2 cellular contexts compared by ENCODE assay signal in the genomic region with DNA sequence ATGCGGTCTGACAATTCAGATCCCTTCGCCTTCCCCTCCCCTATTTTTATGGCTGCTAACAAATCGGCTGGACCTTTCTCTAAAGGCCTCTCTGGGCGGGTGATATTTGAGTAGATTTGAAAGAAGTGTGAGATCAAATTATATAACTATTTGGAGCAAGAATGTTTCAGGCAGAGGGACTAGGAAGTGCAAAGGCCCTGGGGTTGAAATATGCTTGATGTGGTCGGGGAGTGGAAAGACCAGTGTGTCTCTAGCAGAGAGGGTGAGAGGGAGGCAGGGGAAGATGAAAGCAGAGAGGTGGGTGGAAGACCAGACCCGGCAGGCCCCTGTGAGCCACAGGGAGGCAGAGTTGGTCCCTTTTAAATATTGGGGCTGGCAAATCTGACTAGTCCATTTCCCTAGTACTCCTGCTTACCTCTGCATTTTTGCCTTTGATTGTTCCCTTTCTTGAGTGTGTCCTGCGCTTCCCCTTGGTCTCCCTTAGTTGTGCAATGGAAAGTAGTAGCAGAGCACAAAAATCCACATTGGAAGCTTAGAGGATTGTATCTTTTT.
A peak's percentile ranks its signal among the peaks of the same experiment; 100 is the strongest.
TF ChIP-seq lines count a peak whose summit lies in the region.

No MANE protein-coding gene starts in this region.

TF ChIP-seq in IMR-90, 13 proteins besides CTCF, POLR2A, EP300 and RAD21:
- TF ChIP-seq SMC3 (IDR thresholded peaks at IDR 0.05; ENCODE audit: low read depth, low read length) = no peak
- TF ChIP-seq FOS (IDR thresholded peaks at IDR 0.05; ENCODE audit: low read depth, low read length) = no peak

TF ChIP-seq in K562, 482 proteins besides CTCF, POLR2A, EP300 and RAD21:
- TF ChIP-seq ETS2 (tag; IDR thresholded peaks at IDR 0.05; ENCODE audit: borderline replicate concordance, poor library complexity, severe bottlenecking) (no peak), RBM25 (IDR thresholded peaks at IDR 0.05; ENCODE audit: low read depth, low read length, severe bottlenecking) (peak; percentile 24)
- TF ChIP-seq, protein P1, sequence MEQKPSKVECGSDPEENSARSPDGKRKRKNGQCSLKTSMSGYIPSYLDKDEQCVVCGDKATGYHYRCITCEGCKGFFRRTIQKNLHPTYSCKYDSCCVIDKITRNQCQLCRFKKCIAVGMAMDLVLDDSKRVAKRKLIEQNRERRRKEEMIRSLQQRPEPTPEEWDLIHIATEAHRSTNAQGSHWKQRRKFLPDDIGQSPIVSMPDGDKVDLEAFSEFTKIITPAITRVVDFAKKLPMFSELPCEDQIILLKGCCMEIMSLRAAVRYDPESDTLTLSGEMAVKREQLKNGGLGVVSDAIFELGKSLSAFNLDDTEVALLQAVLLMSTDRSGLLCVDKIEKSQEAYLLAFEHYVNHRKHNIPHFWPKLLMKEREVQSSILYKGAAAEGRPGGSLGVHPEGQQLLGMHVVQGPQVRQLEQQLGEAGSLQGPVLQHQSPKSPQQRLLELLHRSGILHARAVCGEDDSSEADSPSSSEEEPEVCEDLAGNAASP (IDR thresholded peaks at IDR 0.05) = no peak
TF ChIP-seq in K562: peak in this region for 1.
